ENCODE assay signal across 2 cellular contexts in the genomic region with DNA sequence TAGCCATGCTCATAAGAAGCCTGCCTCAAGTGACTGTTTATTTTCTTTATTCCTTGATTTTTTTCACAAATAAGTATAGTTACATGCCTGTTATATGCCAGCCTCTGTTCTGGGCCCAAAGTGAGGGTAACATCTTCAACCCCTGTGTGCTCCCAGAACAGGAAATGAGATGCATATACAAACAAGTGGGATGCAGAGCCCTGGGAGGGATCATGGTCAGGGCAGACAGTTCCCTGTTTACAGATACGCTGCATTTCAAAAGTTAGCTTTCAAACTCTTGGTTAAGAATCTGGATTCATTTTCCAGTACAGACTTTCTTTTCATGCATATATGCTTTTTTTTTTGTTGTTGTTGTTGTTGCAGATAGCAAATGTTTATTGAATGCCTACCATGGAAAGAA.
TF ChIP-seq lines count a peak whose summit lies in the region.

No MANE protein-coding gene starts in this region.

TF ChIP-seq in A549, 52 proteins besides CTCF, POLR2A, EP300 and RAD21:
- TF ChIP-seq HEYL (CRISPR knock-in tag; IDR thresholded peaks at IDR 0.05) = no peak
- TF ChIP-seq JUN (IDR thresholded peaks at IDR 0.05) = no peak
- TF ChIP-seq MYC (IDR thresholded peaks at IDR 0.05; ENCODE audit: borderline replicate concordance, low read length) = no peak
- TF ChIP-seq ZFP36 (IDR thresholded peaks at IDR 0.05; ENCODE audit: borderline replicate concordance, partially characterized antibody) = no peak
- no peak for TF ChIP-seq GATA3 (IDR thresholded peaks at IDR 0.05; ENCODE audit: borderline replicate concordance)
- TF ChIP-seq FOXS1 (CRISPR knock-in tag; IDR thresholded peaks at IDR 0.05) = no peak
- TF ChIP-seq KDM5A (IDR thresholded peaks at IDR 0.05) = no peak
- TF ChIP-seq RCOR1 (IDR thresholded peaks at IDR 0.05; ENCODE audit: low read depth, low read length) = no peak
- TF ChIP-seq HDAC2 (IDR thresholded peaks at IDR 0.05) = no peak
- no peak for TF ChIP-seq MAFK (IDR thresholded peaks at IDR 0.05; ENCODE audit: partially characterized antibody)
- no peak for TF ChIP-seq BCL3 (IDR thresholded peaks at IDR 0.05)
- no peak for TF ChIP-seq FOSL2 (IDR thresholded peaks at IDR 0.05)
- TF ChIP-seq FOSL2 (CRISPR knock-in tag; IDR thresholded peaks at IDR 0.05) = no peak
- TF ChIP-seq, protein P1, sequence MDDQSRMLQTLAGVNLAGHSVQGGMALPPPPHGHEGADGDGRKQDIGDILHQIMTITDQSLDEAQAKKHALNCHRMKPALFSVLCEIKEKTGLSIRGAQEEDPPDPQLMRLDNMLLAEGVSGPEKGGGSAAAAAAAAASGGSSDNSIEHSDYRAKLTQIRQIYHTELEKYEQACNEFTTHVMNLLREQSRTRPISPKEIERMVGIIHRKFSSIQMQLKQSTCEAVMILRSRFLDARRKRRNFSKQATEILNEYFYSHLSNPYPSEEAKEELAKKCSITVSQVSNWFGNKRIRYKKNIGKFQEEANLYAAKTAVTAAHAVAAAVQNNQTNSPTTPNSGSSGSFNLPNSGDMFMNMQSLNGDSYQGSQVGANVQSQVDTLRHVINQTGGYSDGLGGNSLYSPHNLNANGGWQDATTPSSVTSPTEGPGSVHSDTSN (IDR thresholded peaks at IDR 0.05) = no peak
- TF ChIP-seq CBX2 (IDR thresholded peaks at IDR 0.05; ENCODE audit: borderline replicate concordance, low read depth) = no peak
- no peak for TF ChIP-seq ZNF302 (CRISPR knock-in tag; IDR thresholded peaks at IDR 0.05)
- no peak for TF ChIP-seq HOXA7 (CRISPR knock-in tag; IDR thresholded peaks at IDR 0.05)

TF ChIP-seq in H1, 55 proteins besides CTCF, POLR2A, EP300 and RAD21:
- TF ChIP-seq ATF2 (IDR thresholded peaks at IDR 0.05; ENCODE audit: low read length) = no peak
- no peak for TF ChIP-seq GTF2F1 (IDR thresholded peaks at IDR 0.05; ENCODE audit: borderline replicate concordance, low read depth, low read length)
- TF ChIP-seq RNF2 (IDR thresholded peaks at IDR 0.05; ENCODE audit: borderline replicate concordance, low read depth, low read length, missing control alignments, poor library complexity, severe bottlenecking) = no peak
- TF ChIP-seq SIN3A (conservative IDR thresholded peaks at IDR 0.05 in 1 of 2, IDR thresholded peaks at IDR 0.05 in 1 of 2; ENCODE audit: low read depth in 1 of 2, low read length in 2 of 2) = no peak
- no peak for TF ChIP-seq HDAC6 (IDR thresholded peaks at IDR 0.05; ENCODE audit: low read depth, low read length)
- no peak for TF ChIP-seq CBX8 (IDR thresholded peaks at IDR 0.05; ENCODE audit: borderline replicate concordance, low read depth, low read length)
- TF ChIP-seq YY1 (IDR thresholded peaks at IDR 0.05; ENCODE audit: low read depth, low read length) = no peak
- TF ChIP-seq SP1 (IDR thresholded peaks at IDR 0.05; ENCODE audit: low read depth, low read length) = no peak
- no peak for TF ChIP-seq CHD2 (IDR thresholded peaks at IDR 0.05; ENCODE audit: low read length)
- no peak for TF ChIP-seq SUZ12 (IDR thresholded peaks at IDR 0.05; ENCODE audit: low read length)
- TF ChIP-seq TCF12 (IDR thresholded peaks at IDR 0.05; ENCODE audit: low read depth, low read length) = no peak
